Comparison of ENCODE assay signal across 8 cellular contexts in genomic region chr20:56343861-56344381, GRCh38. TPM values are rescaled to one million over a fixed set of nuclear protein-coding genes. Genes with fewer than 3 reads are reported as not detected.
DNase-seq lines count a peak whose midpoint lies in the region; TF ChIP-seq lines count a peak whose summit lies in the region.

No MANE protein-coding gene starts in this region.

- no peaks in the 10 kb centered on the region for H3K4me1 ChIP-seq in parathyroid adenoma

- H3K9me3 ChIP-seq in parathyroid adenoma (ENCODE audit: control insufficient read depth, low read length): no peaks in the 10 kb centered on the region

- H3K27me3 ChIP-seq in parathyroid adenoma (ENCODE audit: control insufficient read depth, insufficient read depth, low read length): no peaks in the 10 kb centered on the region

- H3K27ac ChIP-seq in parathyroid adenoma: no peak overlapping the region

- no peaks in the 10 kb centered on the region for H3K79me2 ChIP-seq in parathyroid adenoma

- peak overlapping the region; percentile 42 for H3K4me2 ChIP-seq in parathyroid adenoma (ENCODE audit: low read length)

- no peak overlapping the region for H2AFZ ChIP-seq in parathyroid adenoma

- H3K4me3 ChIP-seq in fibroblast of villous mesenchyme (ENCODE audit: low read depth, low read length) (no peak overlapping the region), parathyroid adenoma (ENCODE audit: low read depth, low read length) (no peak overlapping the region)

- peak; percentile 8 for DNase-seq in activated T-cell treated with anti-CD3 and anti-CD28 coated beads for 1 hour (ENCODE audit: low read depth)
- DNase-seq in activated T-cell treated with anti-CD3 and anti-CD28 coated beads for 4 hours: no peak
- peak; percentile 29 for DNase-seq in HT1080 (ENCODE audit: low read depth)
- peak; percentile 51 for DNase-seq in activated T-cell treated with anti-CD3 and anti-CD28 coated beads for 48 hours (ENCODE audit: low read depth)
- DNase-seq in fibroblast of villous mesenchyme (ENCODE audit: low read depth): peak; percentile 36
- DNase-seq in activated gamma-delta T cell treated with Interleukin-2 at 50 U/mL for 16 hours: no peak
- DNase-seq in HT-29 (ENCODE audit: low spot score): no peak

- no peaks in the 10 kb centered on the region for H3K36me3 ChIP-seq in parathyroid adenoma (ENCODE audit: control insufficient read depth, insufficient read depth, low read length)

- TF ChIP-seq CTCF in fibroblast of villous mesenchyme (IDR thresholded peaks at IDR 0.05; ENCODE audit: insufficient read depth, low read depth, low read length): peak; percentile 75
- no peak for TF ChIP-seq CTCF in parathyroid adenoma (IDR thresholded peaks at IDR 0.05)

- no peak overlapping the region for H3K9ac ChIP-seq in parathyroid adenoma

RNA-seq across cellular contexts. Expression of gene FAM210B, which starts 14.9 kb away (rescaled TPM):
- total RNA-seq in HT1080 (2014; rRNA removed; shearing (Covaris generic)): 7.1 and 8.4 TPM in 2 replicates
- polyA plus RNA-seq in HT1080 (2015; cell fraction: cytosol; rRNA removed): 18.3 and 20.7 TPM in 2 replicates
- polyA plus RNA-seq in HT1080 (2015; cell fraction: nucleus; rRNA removed): 9.2 and 9.4 TPM in 2 replicates
- total RNA-seq in fibroblast of villous mesenchyme: 38.0 and 46.2 TPM in 2 replicates
- 3.5 and 4.4 TPM in 2 replicates for total RNA-seq in HT-29 (2014; rRNA removed; shearing (Covaris generic))

RNA-seq across cellular contexts. Expression of gene AURKA, which starts 48.1 kb away (rescaled TPM):
- 133 and 148 TPM in 2 replicates for total RNA-seq in HT1080 (2014; rRNA removed; shearing (Covaris generic))
- polyA plus RNA-seq in HT1080 (2015; cell fraction: cytosol; rRNA removed): 97.5 and 107 TPM in 2 replicates
- 121 and 131 TPM in 2 replicates for polyA plus RNA-seq in HT1080 (2015; cell fraction: nucleus; rRNA removed)
- total RNA-seq in fibroblast of villous mesenchyme: 22.9 and 57.0 TPM in 2 replicates
- 75.4 and 94.1 TPM in 2 replicates for total RNA-seq in HT-29 (2014; rRNA removed; shearing (Covaris generic))

RNA-seq across cellular contexts. Expression of gene CSTF1, which starts 48.5 kb away (rescaled TPM):
- 52.2 and 79.0 TPM in 2 replicates for total RNA-seq in HT1080 (2014; rRNA removed; shearing (Covaris generic))
- 33.0 and 33.8 TPM in 2 replicates for polyA plus RNA-seq in HT1080 (2015; cell fraction: cytosol; rRNA removed)
- polyA plus RNA-seq in HT1080 (2015; cell fraction: nucleus; rRNA removed): 58.4 and 63.2 TPM in 2 replicates
- 22.9 and 40.6 TPM in 2 replicates for total RNA-seq in fibroblast of villous mesenchyme
- 44.9 and 49.0 TPM in 2 replicates for total RNA-seq in HT-29 (2014; rRNA removed; shearing (Covaris generic))

Comparison
In these comparisons a context has a peak if more than half of its experiments do, and no peak if none do; other contexts are left out.
1. DNase-seq: peak in activated T-cell treated with anti-CD3 and anti-CD28 coated beads for 1 hour (single experiment), HT1080 (single experiment), activated T-cell treated with anti-CD3 and anti-CD28 coated beads for 48 hours (single experiment) and fibroblast of villous mesenchyme (single experiment); none in activated T-cell treated with anti-CD3 and anti-CD28 coated beads for 4 hours (single experiment), activated gamma-delta T cell treated with Interleukin-2 at 50 U/mL for 16 hours (single experiment) and HT-29 (single experiment).